ENCODE assay signal across 1 cellular context in the genomic region with DNA sequence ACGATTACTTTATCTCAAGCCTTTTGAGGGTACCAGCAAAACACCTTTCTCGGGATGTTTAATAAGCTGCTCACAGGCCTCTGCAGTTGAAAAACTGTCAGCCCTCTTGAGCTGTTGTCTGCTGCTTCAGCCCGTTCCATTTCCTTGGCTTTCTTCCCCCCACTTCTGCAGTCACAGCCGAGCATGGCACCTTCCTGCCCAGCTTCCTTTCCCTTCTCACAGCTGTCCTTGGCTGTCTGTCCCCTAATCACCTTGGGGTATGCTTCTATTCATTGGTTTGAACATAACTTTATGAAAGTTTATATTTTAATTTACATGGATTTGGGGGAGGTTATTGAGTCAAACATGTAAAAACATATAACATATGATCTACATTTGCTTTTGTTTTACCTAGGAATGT.
TF ChIP-seq lines count a peak whose summit lies in the region.

No MANE protein-coding gene starts in this region.

TF ChIP-seq in H1, 55 proteins besides CTCF, POLR2A, EP300 and RAD21:
- TF ChIP-seq RNF2 (IDR thresholded peaks at IDR 0.05; ENCODE audit: borderline replicate concordance, low read depth, low read length, missing control alignments, poor library complexity, severe bottlenecking) (peak; percentile 48), JUND (IDR thresholded peaks at IDR 0.05; ENCODE audit: low read length) (no peak), EZH2 (IDR thresholded peaks at IDR 0.05; ENCODE audit: low read depth, low read length, severe bottlenecking) (peak; percentile 25), SRF (IDR thresholded peaks at IDR 0.05; ENCODE audit: low read depth, low read length) (no peak)
